Comparison of ENCODE assay signal across 33 cellular contexts in the genomic region with DNA sequence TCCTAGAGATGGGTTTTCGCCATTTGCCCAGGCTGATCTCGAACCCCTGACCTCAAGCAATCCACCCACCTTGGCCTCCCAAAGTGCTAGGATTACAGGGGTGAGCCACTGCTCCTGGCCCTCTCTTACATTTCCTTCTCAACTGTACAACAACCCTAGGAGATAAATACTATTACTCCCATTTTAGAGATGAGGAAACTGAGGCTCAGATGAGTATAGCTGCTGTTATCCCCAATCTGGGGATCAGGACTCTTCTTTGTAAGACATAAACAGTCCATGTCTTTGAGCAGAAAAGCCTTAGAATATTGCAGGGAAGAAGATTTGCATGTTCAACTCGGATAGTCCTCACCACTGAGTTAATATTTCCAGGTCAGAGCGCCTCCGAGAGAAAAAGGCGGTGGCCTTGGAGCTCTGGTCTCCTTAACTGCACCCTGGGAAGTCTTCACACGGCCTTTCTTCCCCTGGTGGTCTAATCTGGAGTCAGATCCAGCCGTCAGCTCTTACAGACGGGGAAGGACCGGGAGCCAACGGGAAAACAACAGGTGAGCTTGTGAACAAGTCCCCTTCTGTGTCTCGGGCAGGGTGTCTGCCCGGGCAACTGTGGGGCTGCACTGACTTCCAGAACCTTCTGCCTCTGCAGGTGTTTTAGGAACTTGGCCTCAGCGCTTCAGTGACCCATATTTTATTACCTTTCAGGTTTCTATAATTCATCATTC. TPM values are rescaled to one million over a fixed set of nuclear protein-coding genes. Genes with fewer than 3 reads are reported as not detected.
DNase-seq lines count a peak whose midpoint lies in the region; FAIRE-seq and TF ChIP-seq lines count a peak whose summit lies in the region.
"Had no signal": no experiment of that assay in that cellular context is flagged by ENCODE, and none has a peak within 500 bp of the region (broad histone marks: within the 10 kb centered on the region; RNA-seq: fewer than 3 reads in every experiment).

No MANE protein-coding gene starts in this region.

- no peak overlapping the region for H4K91ac ChIP-seq in H1 (replicated peaks; ENCODE audit: insufficient read length, low read length)

- no peaks in the 10 kb centered on the region for H3K36me3 Mint-ChIP-seq in neural progenitor cell
- no peaks in the 10 kb centered on the region for H3K36me3 Mint-ChIP-seq in activated T-cell treated with anti-CD3 and anti-CD28 coated beads, Interleukin-2, amount 50 U/mL, for 24 hours (ENCODE audit: low read depth)
- H3K36me3 Mint-ChIP-seq: activated CD8-positive, alpha-beta memory T cell treated with anti-CD3 and anti-CD28 coated beads, Interleukin-2, amount 10 ng/mL, durations not matched to agents 7 days and 5 days; CD8-positive, alpha-beta T cell had no signal

- peaks cover 6% of the 10 kb centered on the region for H3K9me3 Mint-ChIP-seq in neural progenitor cell
- H3K9me3 Mint-ChIP-seq in activated T-cell treated with anti-CD3 and anti-CD28 coated beads, Interleukin-2, amount 50 U/mL, for 24 hours: no peaks in the 10 kb centered on the region
- H3K9me3 Mint-ChIP-seq: activated naive CD8-positive, alpha-beta T cell treated with anti-CD3 and anti-CD28 coated beads, Interleukin-2, amount 50 U/mL, for 24 hours; CD8-positive, alpha-beta T cell; T-helper 1 cell treated with Interleukin-12 subunit alpha and Interleukin-12 subunit beta and Interleukin-4 antibody, amounts not matched to agents 30 μg/mL and 1 μg/mL, for 36 hours had no signal

- H3K9ac ChIP-seq in HUES64 (ENCODE audit: low read depth, low read length): no peak overlapping the region
- H3K9ac ChIP-seq in H1 (replicated peaks in 1 of 4; ENCODE audit: extremely low read depth in 1 of 4, low read depth in 3 of 4, low read length in 3 of 4): no peak overlapping the region
- H3K9ac ChIP-seq in neural progenitor cell: no peak overlapping the region

- H4K20me1 ChIP-seq in H1 (replicated peaks in 1 of 2; ENCODE audit: control insufficient read depth in 1 of 2, insufficient read depth in 2 of 2, low read length in 2 of 2) (no peaks in the 10 kb centered on the region), neural progenitor cell (ENCODE audit: low read depth) (peaks cover 27% of the 10 kb centered on the region)

- peaks cover 28% of the 10 kb centered on the region for H3K27me3 Mint-ChIP-seq in neural progenitor cell (ENCODE audit: insufficient read depth, low read depth)
- H3K27me3 Mint-ChIP-seq in activated T-cell treated with anti-CD3 and anti-CD28 coated beads, Interleukin-2, amount 50 U/mL, for 24 hours: peaks cover 61% of the 10 kb centered on the region

- no peak overlapping the region for H3K14ac ChIP-seq in H1 (ENCODE audit: insufficient read length)

- H3K79me1 ChIP-seq in H1 (ENCODE audit: low read depth, low read length): no peaks in the 10 kb centered on the region

- H3K4ac ChIP-seq in H1 (replicated peaks; ENCODE audit: insufficient read length, low read depth, low read length): no peak overlapping the region

- H3K4me3 ChIP-seq in HUES64 (ENCODE audit: low read length): peak overlapping the region; percentile 7; the same call in 1 of the 2 replicates
- peak overlapping the region in 1 of 4 experiments; percentile 29; a peak in 1 of 8 replicates for H3K4me3 ChIP-seq in H1 (ENCODE audit: extremely low read depth in 1 of 4, insufficient read depth in 2 of 4, low read depth in 3 of 4, low read length in 4 of 4)
- no peak overlapping the region for H3K4me3 ChIP-seq in neural progenitor cell
- H3K4me3 ChIP-seq in sigmoid colon: no peak overlapping the region
- H3K4me3 ChIP-seq: esophagus muscularis mucosa, heart left ventricle, upper lobe of left lung had no signal

- peak; percentile 16 for DNase-seq in Ammon's horn (ENCODE audit: low spot score)
- DNase-seq in H1 (ENCODE audit: low read depth in 1 of 2, low spot score in 2 of 2): peak in 1 of 2 experiments; percentile 56
- DNase-seq in neural progenitor cell (ENCODE audit: low spot score): peak; percentile 48
- DNase-seq in sigmoid colon: no peak
- no peak for DNase-seq in NCI-H2227 treated with DMSO at 0.1 percent for 48 hours (lab: John Stamatoyannopoulos, UW)
- DNase-seq in hepatic stellate cell (ENCODE audit: low spot score): no peak
- DNase-seq in activated T-cell treated with anti-CD3 and anti-CD28 coated beads, Interleukin-2, amount 50 U/mL, for 24 hours: no peak
- DNase-seq: activated CD4-positive, alpha-beta T cell treated with anti-CD3 and anti-CD28 coated beads, Interleukin-2, amount 50 U/mL, for 4 hours; activated CD8-positive, alpha-beta memory T cell treated with anti-CD3 and anti-CD28 coated beads, Interleukin-2, amount 10 ng/mL, durations not matched to agents 7 days and 5 days; activated naive CD4-positive, alpha-beta T cell; activated naive CD8-positive, alpha-beta T cell treated with anti-CD3 and anti-CD28 coated beads, Interleukin-2, amount 50 U/mL, for 24 hours; activated T-cell treated with anti-CD3 and anti-CD28 coated beads, Interleukin-2, amount 50 U/mL, for 48 hours; CD8-positive, alpha-beta T cell; cortex of kidney; foreskin fibroblast; heart left ventricle; Karpas-422; left cardiac atrium; NCI-H1417; NCI-H2029; PC-3; stimulated activated CD4-positive, alpha-beta T cell treated with anti-CD3 and anti-CD28 coated beads, Interleukin-4, amount 100 ng/mL, for 24 hours; upper lobe of left lung had no signal

- no peak overlapping the region for H2AK5ac ChIP-seq in H1 (ENCODE audit: low read depth, low read length)

- no peak overlapping the region for H2BK20ac ChIP-seq in H1 (ENCODE audit: low read length)

- TF ChIP-seq CTCF in H1 (IDR thresholded peaks at IDR 0.05; ENCODE audit: control extremely low read depth in 1 of 3, insufficient read depth in 1 of 3, low read depth in 1 of 3, low read length in 3 of 3): peak in 1 of 3 experiments; percentile 13; a peak in 1 of 4 replicates
- TF ChIP-seq CTCF in neural progenitor cell (IDR thresholded peaks at IDR 0.05): no peak
- no peak for TF ChIP-seq CTCF in sigmoid colon (IDR thresholded peaks at IDR 0.05)

- H3K9me3 ChIP-seq in HUES64 (ENCODE audit: insufficient read depth, low read depth, low read length) (0 out of 2 replicates have a peak, but pooled peaks cover 3% of the 10 kb centered on the region), H1 (ENCODE audit: insufficient read depth in 2 of 2, low read depth in 1 of 2, low read length in 1 of 2) (no peaks in the 10 kb centered on the region), neural progenitor cell (ENCODE audit: low read depth) (no peaks in the 10 kb centered on the region), sigmoid colon (peaks cover 0 to 3% (median under 1%) of the 10 kb centered on the region in 4 donors)

- no peak overlapping the region for H3K23ac ChIP-seq in H1 (ENCODE audit: insufficient read length)

- H3K4me1 Mint-ChIP-seq in neural progenitor cell: peaks cover 29% of the 10 kb centered on the region
- H3K4me1 Mint-ChIP-seq in activated T-cell treated with anti-CD3 and anti-CD28 coated beads, Interleukin-2, amount 50 U/mL, for 24 hours (ENCODE audit: low read depth): peaks cover under 1% of the 10 kb centered on the region
- H3K4me1 Mint-ChIP-seq: activated naive CD8-positive, alpha-beta T cell treated with anti-CD3 and anti-CD28 coated beads, Interleukin-2, amount 50 U/mL, for 24 hours had no signal

- no peak for FAIRE-seq in H1 (lab: Jason Lieb, UNC)
- FAIRE-seq: GM19239 had no signal

- no peak overlapping the region for H2BK5ac ChIP-seq in H1 (ENCODE audit: low read depth, low read length)

- peaks cover 94% of the 10 kb centered on the region for H3K27me3 ChIP-seq in HUES64 (ENCODE audit: insufficient read depth, low read length)
- peaks cover 11 to 64% (median 51%) of the 10 kb centered on the region in 4 experiments for H3K27me3 ChIP-seq in H1 (replicated peaks in 1 of 4; ENCODE audit: control insufficient read depth in 3 of 4, extremely low read depth in 1 of 4, insufficient read depth in 3 of 4, low read length in 3 of 4)
- H3K27me3 ChIP-seq in neural progenitor cell: peaks cover 99% of the 10 kb centered on the region
- H3K27me3 ChIP-seq in sigmoid colon: peaks cover 17 to 91% (median 39%) of the 10 kb centered on the region in 3 donors

- POLR2A ChIA-PET in H1 (lab: Charles Lee; ENCODE audit: partially characterized antibody): no interaction called here

- no peak overlapping the region for H4K5ac ChIP-seq in H1 (ENCODE audit: insufficient read length, low read depth, low read length)

- no peak overlapping the region for H2BK12ac ChIP-seq in H1 (ENCODE audit: low read depth, low read length)

- H3K79me2 ChIP-seq in H1 (ENCODE audit: control insufficient read depth in 1 of 2, insufficient read depth in 2 of 2, low read length in 2 of 2): no peaks in the 10 kb centered on the region
- no peaks in the 10 kb centered on the region for H3K79me2 ChIP-seq in neural progenitor cell (ENCODE audit: low read depth)

- WGBS in HUES64: 40% methylated on average over 14 of the region's 14 CpGs
- WGBS in H1 (ENCODE audit: extremely low coverage in 1 of 2, insufficient coverage in 1 of 2, insufficient read length in 1 of 2, insufficient replicate concordance in 2 of 2, low coverage in 1 of 2, low lambda C conversion rate in 2 of 2, missing lambda C conversion rate in 1 of 2), 2 experiments: 47% methylated on average over 14 of the region's 14 CpGs; no CpG with 5 or more reads in 1 of the 2 experiments
- 27 to 61% methylated on average over 14 of the region's 14 CpGs for WGBS in sigmoid colon, 2 donors

- no peak overlapping the region for H3K4me3 Mint-ChIP-seq in neural progenitor cell
- H3K4me3 Mint-ChIP-seq in activated T-cell treated with anti-CD3 and anti-CD28 coated beads, Interleukin-2, amount 50 U/mL, for 24 hours: no peak overlapping the region
- H3K4me3 Mint-ChIP-seq: activated CD8-positive, alpha-beta memory T cell treated with anti-CD3 and anti-CD28 coated beads, Interleukin-2, amount 10 ng/mL, durations not matched to agents 7 days and 5 days; activated naive CD8-positive, alpha-beta T cell treated with anti-CD3 and anti-CD28 coated beads, Interleukin-2, amount 50 U/mL, for 24 hours; CD8-positive, alpha-beta T cell; T-helper 1 cell treated with Interleukin-12 subunit alpha and Interleukin-12 subunit beta and Interleukin-4 antibody, amounts not matched to agents 30 μg/mL and 1 μg/mL, for 36 hours had no signal

- no peak overlapping the region for H2AFZ ChIP-seq in H1 (ENCODE audit: low read length)
- H2AFZ ChIP-seq in neural progenitor cell (replicated peaks): no peak overlapping the region

- CTCF ChIA-PET in H1 (lab: Charles Lee; ENCODE audit: partially characterized antibody): interaction anchor here (1.0 to 1.9 kb wide), 7 partner anchors 8 to 70 kb away, joined by 3 to 7 read pairs (median 3); a partner anchor contains a TSS

- no peak overlapping the region for H2BK120ac ChIP-seq in H1 (replicated peaks; ENCODE audit: low read depth, low read length)

- peaks cover 7% of the 10 kb centered on the region; the same call in 1 of the 2 replicates for H3K4me1 ChIP-seq in HUES64 (ENCODE audit: insufficient read depth, low read length)
- no peaks in the 10 kb centered on the region; a peak in 1 of 7 replicates for H3K4me1 ChIP-seq in H1 (replicated peaks in 1 of 4; ENCODE audit: control insufficient read depth in 3 of 4, insufficient read depth in 4 of 4, low read length in 3 of 4)
- peaks cover 4% of the 10 kb centered on the region for H3K4me1 ChIP-seq in neural progenitor cell
- H3K4me1 ChIP-seq in sigmoid colon: no peaks in the 10 kb centered on the region

- peak in 1 of 2 experiments; percentile 16; a peak in 1 of 4 replicates for TF ChIP-seq RAD21 in H1 (IDR thresholded peaks at IDR 0.05 in 1 of 2, conservative IDR thresholded peaks at IDR 0.05 in 1 of 2; ENCODE audit: low read depth in 2 of 2, low read length in 2 of 2)

- TF ChIP-seq POLR2A in H1 (IDR thresholded peaks at IDR 0.05; ENCODE audit: control extremely low read depth in 1 of 2, low read depth in 2 of 2, low read length in 2 of 2) (no peak), sigmoid colon (IDR thresholded peaks at IDR 0.05) (no peak)

- no peaks in the 10 kb centered on the region; the same call in 1 of the 2 replicates for H3K23me2 ChIP-seq in H1 (ENCODE audit: low read depth, low read length)

- no peaks in the 10 kb centered on the region for H3K36me3 ChIP-seq in HUES64 (ENCODE audit: insufficient read depth, low read length)
- no peaks in the 10 kb centered on the region for H3K36me3 ChIP-seq in H1 (ENCODE audit: control insufficient read depth in 2 of 4, insufficient read depth in 4 of 4, low read length in 3 of 4)
- H3K36me3 ChIP-seq in neural progenitor cell: no peaks in the 10 kb centered on the region
- H3K36me3 ChIP-seq in sigmoid colon: no peaks in the 10 kb centered on the region
- H3K36me3 ChIP-seq: esophagus muscularis mucosa, heart left ventricle, upper lobe of left lung had no signal

- no peak overlapping the region for H3K56ac ChIP-seq in H1 (replicated peaks; ENCODE audit: insufficient read length, low read depth, low read length)

- H3K27ac Mint-ChIP-seq in neural progenitor cell: no peak overlapping the region
- H3K27ac Mint-ChIP-seq in activated T-cell treated with anti-CD3 and anti-CD28 coated beads, Interleukin-2, amount 50 U/mL, for 24 hours: no peak overlapping the region
- H3K27ac Mint-ChIP-seq: activated CD8-positive, alpha-beta memory T cell treated with anti-CD3 and anti-CD28 coated beads, Interleukin-2, amount 10 ng/mL, durations not matched to agents 7 days and 5 days; activated naive CD8-positive, alpha-beta T cell treated with anti-CD3 and anti-CD28 coated beads, Interleukin-2, amount 50 U/mL, for 24 hours; CD8-positive, alpha-beta T cell; progenitor cell of endocrine pancreas; T-helper 1 cell treated with Interleukin-12 subunit alpha and Interleukin-12 subunit beta and Interleukin-4 antibody, amounts not matched to agents 30 μg/mL and 1 μg/mL, for 36 hours had no signal

- intact Hi-C loops in sigmoid colon (cut with DNase I): no loop called here

- no peak overlapping the region for H2BK15ac ChIP-seq in H1 (ENCODE audit: low read length)

- TF ChIP-seq EP300 in H1 (IDR thresholded peaks at IDR 0.05; ENCODE audit: borderline replicate concordance in 1 of 2, low read depth in 2 of 2, low read length in 2 of 2): no peak
- TF ChIP-seq EP300 in sigmoid colon (IDR thresholded peaks at IDR 0.05): no peak

- peaks cover 16% of the 10 kb centered on the region for H3F3A ChIP-seq in neural progenitor cell (ENCODE audit: low read depth)

- no peak overlapping the region for H3K18ac ChIP-seq in H1 (ENCODE audit: extremely low read depth, low read length)

- H3K27ac ChIP-seq in HUES64 (ENCODE audit: low read depth, low read length) (no peak overlapping the region), H1 (ENCODE audit: low read depth, low read length) (no peak overlapping the region), neural progenitor cell (no peak overlapping the region), sigmoid colon (no peak overlapping the region)
- H3K27ac ChIP-seq: esophagus muscularis mucosa, heart left ventricle had no signal

- no peak overlapping the region for H4K8ac ChIP-seq in H1 (ENCODE audit: extremely low read depth, insufficient read depth, low read length)

- H3K4me2 ChIP-seq in H1 (ENCODE audit: insufficient read depth in 1 of 2, low read depth in 2 of 2, low read length in 2 of 2): peak overlapping the region; percentile 8 to 19; a peak in 2 of 4 replicates
- H3K4me2 ChIP-seq in neural progenitor cell: no peak overlapping the region

RNA-seq across cellular contexts. Expression of a gene that starts 5.9 kb away (rescaled TPM):
- polyA plus RNA-seq in HUES64 (2013, experiment 1 of 2): 0.25 TPM
- polyA plus RNA-seq in HUES64 (2013, experiment 2 of 2): 0.57 TPM
- 0.65 and 0.73 TPM in 2 replicates for total RNA-seq in H1 (2021; fragmentation: NEBNext Ultra II Directional; extraction: Animal tissue kit (Norgen Biotek cat#: 25700))
- 1.2 and 1.4 TPM in 2 replicates for polyA plus RNA-seq in H1 (2011; rRNA removed)
- 0.81 TPM for polyA plus RNA-seq in H1 (2011; cell fraction: cytosol; rRNA removed)
- polyA plus RNA-seq in H1 (2011; cell fraction: nucleus; rRNA removed): 2.1 TPM
- 0.50 to 0.98 TPM (median 0.89 TPM) in 4 replicates for polyA plus RNA-seq in H1 (2012, experiment 1 of 2)
- 0.20 TPM for polyA plus RNA-seq in H1 (2012, experiment 2 of 2)
- 0.26 TPM for polyA plus RNA-seq in H1 (2013, experiment 1 of 2)
- polyA plus RNA-seq in H1 (2013, experiment 2 of 2): 0.46 TPM
- polyA minus RNA-seq in H1 (2011; rRNA and poly(A)+ RNA removed): not detected in 2 replicates
- polyA minus RNA-seq in H1 (2011; cell fraction: cytosol; rRNA and poly(A)+ RNA removed): 0.51 TPM
- 0.80 TPM for polyA minus RNA-seq in H1 (2011; cell fraction: nucleus; rRNA and poly(A)+ RNA removed)
- total RNA-seq in neural progenitor cell (ENCODE audit: low replicate concordance): not detected in 2 replicates
- not detected for total RNA-seq in sigmoid colon
- not detected for polyA plus RNA-seq in sigmoid colon
- total RNA-seq: A172; activated CD8-positive, alpha-beta memory T cell treated with anti-CD3 and anti-CD28 coated beads, Interleukin-2, amount 10 ng/mL, durations not matched to agents 7 days and 5 days; CD8-positive, alpha-beta T cell; Daoy; esophagus muscularis mucosa; H4; lung microvascular endothelial cell; PC-3; subcutaneous adipose tissue had no signal

RNA-seq across cellular contexts. Expression of a gene that starts 38.3 kb away (rescaled TPM):
- 0.10 TPM for polyA plus RNA-seq in HUES64 (2013, experiment 1 of 2)
- 0.32 TPM for polyA plus RNA-seq in HUES64 (2013, experiment 2 of 2)
- total RNA-seq in H1 (2021; fragmentation: NEBNext Ultra II Directional; extraction: Animal tissue kit (Norgen Biotek cat#: 25700)): 0.11 TPM in 1 of 2 replicates, not detected in the other
- polyA plus RNA-seq in H1 (2011; rRNA removed): 0.79 and 0.93 TPM in 2 replicates
- 0.81 TPM for polyA plus RNA-seq in H1 (2011; cell fraction: cytosol; rRNA removed)
- polyA plus RNA-seq in H1 (2011; cell fraction: nucleus; rRNA removed): 0.68 TPM
- 0.57 to 1.3 TPM (median 0.75 TPM) in 4 replicates for polyA plus RNA-seq in H1 (2012, experiment 1 of 2)
- 0.79 TPM for polyA plus RNA-seq in H1 (2012, experiment 2 of 2)
- 1.0 TPM for polyA plus RNA-seq in H1 (2013, experiment 1 of 2)
- polyA plus RNA-seq in H1 (2013, experiment 2 of 2): 0.99 TPM
- 0.20 and 0.35 TPM in 2 replicates for polyA minus RNA-seq in H1 (2011; rRNA and poly(A)+ RNA removed)
- polyA minus RNA-seq in H1 (2011; cell fraction: cytosol; rRNA and poly(A)+ RNA removed): 1.8 TPM
- polyA minus RNA-seq in H1 (2011; cell fraction: nucleus; rRNA and poly(A)+ RNA removed): 1.2 TPM
- total RNA-seq in neural progenitor cell (ENCODE audit: low replicate concordance): 0.15 TPM in 1 of 2 replicates, not detected in the other
- not detected for total RNA-seq in sigmoid colon
- polyA plus RNA-seq in sigmoid colon: not detected
- total RNA-seq: activated CD8-positive, alpha-beta memory T cell treated with anti-CD3 and anti-CD28 coated beads, Interleukin-2, amount 10 ng/mL, durations not matched to agents 7 days and 5 days; CD8-positive, alpha-beta T cell; esophagus muscularis mucosa; heart left ventricle; left cardiac atrium; lung microvascular endothelial cell; PC-3; subcutaneous adipose tissue; upper lobe of left lung had no signal
- polyA plus RNA-seq: heart left ventricle had no signal

Comparison
In these comparisons a context has a peak if more than half of its experiments do, and no peak if none do; other contexts are left out.
1. DNase-seq: peak in Ammon's horn (single experiment) and neural progenitor cell (single experiment); none in sigmoid colon (single experiment), NCI-H2227 treated with DMSO at 0.1 percent for 48 hours (single experiment), hepatic stellate cell (single experiment) and activated T-cell treated with anti-CD3 and anti-CD28 coated beads, Interleukin-2, amount 50 U/mL, for 24 hours (single experiment).